Comparison of ENCODE assay signal across 9 cellular contexts in the genomic region with DNA sequence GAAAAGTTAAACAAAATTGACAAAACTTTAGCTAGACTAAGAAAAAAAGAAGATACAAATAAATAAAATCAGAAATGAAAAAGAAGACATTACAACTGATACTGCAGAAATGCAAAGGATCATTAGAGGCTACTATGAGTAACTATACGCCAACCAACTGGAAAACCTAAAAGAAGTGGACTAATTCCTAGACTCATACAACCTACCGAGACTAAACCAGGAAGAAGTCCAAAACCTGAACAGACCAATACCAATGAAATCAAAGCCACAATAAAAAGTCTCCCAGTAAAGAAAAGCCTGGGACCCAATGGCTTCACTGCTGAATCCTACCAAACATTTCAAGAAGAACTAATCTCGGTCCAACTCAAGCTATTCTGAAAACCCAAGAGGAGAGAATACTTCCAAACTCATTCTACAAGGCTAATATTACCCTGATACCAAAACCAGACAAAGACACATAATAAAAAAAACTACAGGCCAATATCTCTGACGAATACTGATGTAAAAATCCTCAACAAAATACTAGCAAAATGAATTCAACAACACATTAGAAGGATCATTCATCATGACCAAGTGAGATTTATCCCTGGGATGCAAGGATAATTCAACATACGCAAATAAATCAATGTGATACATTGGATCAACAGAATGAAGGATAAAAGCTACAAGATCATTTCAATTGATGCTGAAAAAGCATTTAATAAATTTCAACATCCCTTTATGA. TPM values are rescaled to one million over a fixed set of nuclear protein-coding genes. Genes with fewer than 3 reads are reported as not detected.
DNase-seq lines count a peak whose midpoint lies in the region; ATAC-seq and TF ChIP-seq lines count a peak whose summit lies in the region.
"Had no signal": no experiment of that assay in that cellular context is flagged by ENCODE, and none has a peak within 500 bp of the region (broad histone marks: within the 10 kb centered on the region; RNA-seq: fewer than 3 reads in every experiment).

No MANE protein-coding gene starts in this region.

- 73 to 90% (median 83%) methylated on average over 5 of the region's 5 CpGs for WGBS in heart left ventricle, 4 donors

- H3K4me1 ChIP-seq in heart left ventricle (no peaks in the 10 kb centered on the region), lower lobe of right lung (no peaks in the 10 kb centered on the region), upper lobe of right lung (no peaks in the 10 kb centered on the region)

- no peaks in the 10 kb centered on the region for H3K27me3 ChIP-seq in heart left ventricle
- H3K27me3 ChIP-seq in lower lobe of right lung (ENCODE audit: low read depth), result no peaks in the 10 kb centered on the region
- H3K27me3 ChIP-seq in upper lobe of right lung, result no peaks in the 10 kb centered on the region

- H3K9me3 ChIP-seq in heart left ventricle, result peaks cover 0 to 9% (median 0%) of the 10 kb centered on the region in 12 donors
- no peaks in the 10 kb centered on the region for H3K9me3 ChIP-seq in lower lobe of right lung
- no peaks in the 10 kb centered on the region for H3K9me3 ChIP-seq in upper lobe of right lung

- H3K4me3 ChIP-seq in heart left ventricle (peak overlapping the region in 10 of 12 donors; percentile 1 to 54 (median 33)), lower lobe of right lung (peak overlapping the region; percentile 29), upper lobe of right lung (peak overlapping the region; percentile 39)

- intact Hi-C loops in heart left ventricle (cut with DNase I), result no loop called here
- intact Hi-C loops in Right ventricle myocardium inferior (cut with DNase I), result no loop called here
- intact Hi-C loops in lower lobe of right lung (cut with DNase I), result no loop called here
- intact Hi-C loops in upper lobe of right lung (cut with DNase I), result no loop called here

- DNase-seq in heart left ventricle (no peak), Right ventricle myocardium inferior (ENCODE audit: missing footprints) (no peak), lower lobe of right lung (no peak), upper lobe of right lung (no peak), NCI-H1930 (lab: John Stamatoyannopoulos, UW) (no peak), DMS53 treated with DMSO at 0.1 percent for 48 hours (lab: John Stamatoyannopoulos, UW; ENCODE audit: unreplicated experiment) (no peak), islet precursor cell (no peak)
- no peak for DNase-seq in activated naive CD8-positive, alpha-beta T cell treated with anti-CD3 and anti-CD28 coated beads, Interleukin-2, amount 10 ng/mL, durations not matched to agents 7 days and 5 days
- DNase-seq: GDM1 had no signal

- H3K4me3 Mint-ChIP-seq in activated naive CD8-positive, alpha-beta T cell treated with anti-CD3 and anti-CD28 coated beads, Interleukin-2, amount 10 ng/mL, durations not matched to agents 7 days and 5 days, result peak overlapping the region; percentile 35

- ATAC-seq in heart left ventricle, result no peak
- ATAC-seq in Right ventricle myocardium inferior, result no peak
- ATAC-seq in activated naive CD8-positive, alpha-beta T cell treated with anti-CD3 and anti-CD28 coated beads, Interleukin-2, amount 10 ng/mL, durations not matched to agents 7 days and 5 days (ENCODE audit: low read depth), result no peak
- ATAC-seq in lower lobe of right lung, result no peak
- ATAC-seq in upper lobe of right lung, result no peak

- H3K27ac Mint-ChIP-seq in activated naive CD8-positive, alpha-beta T cell treated with anti-CD3 and anti-CD28 coated beads, Interleukin-2, amount 10 ng/mL, durations not matched to agents 7 days and 5 days, result no peak overlapping the region

- H3K9me3 Mint-ChIP-seq in activated naive CD8-positive, alpha-beta T cell treated with anti-CD3 and anti-CD28 coated beads, Interleukin-2, amount 10 ng/mL, durations not matched to agents 7 days and 5 days, result peaks cover 1% of the 10 kb centered on the region

- TF ChIP-seq CTCF in heart left ventricle (IDR thresholded peaks at IDR 0.05) (no peak), lower lobe of right lung (IDR thresholded peaks at IDR 0.05) (no peak), upper lobe of right lung (IDR thresholded peaks at IDR 0.05) (no peak)

- peaks cover 2% of the 10 kb centered on the region for H3K27me3 Mint-ChIP-seq in activated naive CD8-positive, alpha-beta T cell treated with anti-CD3 and anti-CD28 coated beads, Interleukin-2, amount 10 ng/mL, durations not matched to agents 7 days and 5 days

- POLR2A ChIA-PET in activated naive CD8-positive, alpha-beta T cell treated with anti-CD3 and anti-CD28 coated beads, Interleukin-2, amount 10 ng/mL, durations not matched to agents 7 days and 5 days (lab: Charles Lee), result no interaction called here

- H3K27ac ChIP-seq in heart left ventricle (peak overlapping the region in 1 of 12 donors; percentile 22), lower lobe of right lung (no peak overlapping the region), upper lobe of right lung (peak overlapping the region; percentile 58)

- no peak for TF ChIP-seq POLR2A in heart left ventricle (IDR thresholded peaks at IDR 0.05)

- no peaks in the 10 kb centered on the region for H3K4me1 Mint-ChIP-seq in activated naive CD8-positive, alpha-beta T cell treated with anti-CD3 and anti-CD28 coated beads, Interleukin-2, amount 10 ng/mL, durations not matched to agents 7 days and 5 days

- no peaks in the 10 kb centered on the region for H3K36me3 Mint-ChIP-seq in activated naive CD8-positive, alpha-beta T cell treated with anti-CD3 and anti-CD28 coated beads, Interleukin-2, amount 10 ng/mL, durations not matched to agents 7 days and 5 days

- H3K36me3 ChIP-seq in heart left ventricle, result no peaks in the 10 kb centered on the region
- H3K36me3 ChIP-seq in lower lobe of right lung, result no peaks in the 10 kb centered on the region
- no peaks in the 10 kb centered on the region for H3K36me3 ChIP-seq in upper lobe of right lung

RNA-seq across cellular contexts. Expression of gene ELAPOR2, which starts 20.3 kb away (rescaled TPM):
- total RNA-seq in heart left ventricle, result 1 to 10 TPM; 2.5 to 9.9 (median 4.4) TPM
- 1 to 10 TPM in 1 of 2 donors, under 1 TPM in 1; 0.80 to 2.0 TPM for polyA plus RNA-seq in heart left ventricle
- 6.4 TPM for total RNA-seq in Right ventricle myocardium inferior
- total RNA-seq in activated naive CD8-positive, alpha-beta T cell treated with anti-CD3 and anti-CD28 coated beads, Interleukin-2, amount 10 ng/mL, durations not matched to agents 7 days and 5 days, result 1 to 10 TPM; 2.9 to 4.2 TPM
- 90.8 TPM for total RNA-seq in lower lobe of right lung
- 127 TPM for total RNA-seq in upper lobe of right lung
